Comparison of ENCODE assay signal across 8 cellular contexts in the genomic region with DNA sequence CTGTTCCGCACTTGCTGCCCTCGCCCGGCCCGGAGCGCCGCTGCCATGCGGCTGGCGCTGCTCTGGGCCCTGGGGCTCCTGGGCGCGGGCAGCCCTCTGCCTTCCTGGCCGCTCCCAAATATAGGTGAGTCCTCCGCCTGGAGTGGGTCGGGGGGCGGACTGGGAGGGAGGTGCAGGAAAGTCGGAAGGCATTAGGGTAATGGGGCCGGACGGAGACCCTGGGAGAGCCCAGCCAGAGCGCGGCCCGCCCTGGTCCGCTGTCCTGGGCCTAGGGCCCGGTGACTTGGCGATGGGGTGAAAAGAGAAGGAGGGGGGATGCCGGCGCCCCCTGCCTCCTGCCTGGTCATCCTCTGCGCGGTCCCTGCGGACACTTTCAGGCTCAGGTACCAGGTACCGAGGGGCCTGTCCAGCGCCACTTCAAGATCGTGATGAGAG. TPM values are rescaled to one million over a fixed set of nuclear protein-coding genes. Genes with fewer than 3 reads are reported as not detected.
DNase-seq lines count a peak whose midpoint lies in the region; ATAC-seq, FAIRE-seq and TF ChIP-seq lines count a peak whose summit lies in the region.

No MANE protein-coding gene starts in this region.

- H2BK120ac ChIP-seq in IMR-90 (ENCODE audit: low read depth, low read length): no peak overlapping the region

- H3K9me3 ChIP-seq in IMR-90 (ENCODE audit: control insufficient read depth, insufficient read depth, low read length) (no peaks in the 10 kb centered on the region), mucosa of descending colon (no peaks in the 10 kb centered on the region)

- H4K91ac ChIP-seq in IMR-90 (ENCODE audit: insufficient read depth, low read depth, low read length): no peak overlapping the region

- CTCF ChIA-PET in IMR-90 (lab: Yijun Ruan, JAX): interaction anchor here (1.0 to 1.3 kb wide), 4 partner anchors 10 to 33 kb away, joined by 3 to 7 read pairs (median 3); no protein-coding TSS in a partner anchor

- BruUV-seq in IMR-90 (replicated peaks; lab: Mats Ljungman, UMichigan): no TSS peak

- H3K4me3 ChIP-seq in IMR-90 (ENCODE audit: insufficient read depth, low read depth, low read length) (peak overlapping the region; percentile 60), mucosa of descending colon (peak overlapping the region; percentile 34)

- no peaks in the 10 kb centered on the region; the same call in 1 of the 2 replicates for H4K20me1 ChIP-seq in IMR-90 (ENCODE audit: insufficient read depth, low read length)

- no peak overlapping the region for H2BK20ac ChIP-seq in IMR-90 (ENCODE audit: low read depth, low read length)

- 0 out of 2 replicates have a peak, but pooled peaks have one; percentile 22 for TF ChIP-seq POLR2A in IMR-90 (IDR thresholded peaks at IDR 0.05; ENCODE audit: low read depth, low read length)

- TF ChIP-seq CTCF in IMR-90 (conservative IDR thresholded peaks at IDR 0.05; ENCODE audit: low read depth, low read length): no peak
- TF ChIP-seq CTCF in chondrocyte (IDR thresholded peaks at IDR 0.05): no peak
- TF ChIP-seq CTCF in mucosa of descending colon (IDR thresholded peaks at IDR 0.05): no peak
- no peak for TF ChIP-seq CTCF in D721Med (IDR thresholded peaks at IDR 0.05; ENCODE audit: insufficient read depth, missing control alignments)

- in situ Hi-C loops in IMR-90 (cut with MboI; ENCODE audit: low sequenced_read_pairs) (loop anchor here (10.0 kb wide), 1 partner anchor 97 kb away; the partner anchor contains the start of gene PBXIP1), ACHN (cut with HindIII; ENCODE audit: low pct_ligation_motif_present, low pct_unique_long_range_greater_than_20kb, low sequenced_read_pairs) (no loop called here)

- H3K23ac ChIP-seq in IMR-90 (ENCODE audit: low read depth, low read length): peak overlapping the region; percentile 68; the same call in 1 of the 2 replicates

- 1% methylated on average over 15 of the region's 31 CpGs; no CpG with 5 or more reads in 1 of the 2 experiments for WGBS in IMR-90 (ENCODE audit: extremely low coverage in 2 of 2, insufficient read length in 1 of 2), 2 experiments

- H3K27me3 Mint-ChIP-seq in chondrocyte (ENCODE audit: low read depth): no peaks in the 10 kb centered on the region

- peak overlapping the region; percentile 96 for H2AK9ac ChIP-seq in IMR-90 (replicated peaks; ENCODE audit: low read depth, low read length, poor library complexity)

- H4K5ac ChIP-seq in IMR-90 (ENCODE audit: low read depth, low read length): no peak overlapping the region

- no peaks in the 10 kb centered on the region for H3K27me3 ChIP-seq in IMR-90 (ENCODE audit: control insufficient read depth, insufficient read depth, low read length)

- H3K4ac ChIP-seq in IMR-90 (ENCODE audit: low read depth, low read length): peak overlapping the region; percentile 38; the same call in 1 of the 2 replicates

- H2BK5ac ChIP-seq in IMR-90 (ENCODE audit: low read depth, low read length, poor library complexity, severe bottlenecking): no peak overlapping the region

- peaks cover 27% of the 10 kb centered on the region for H3K4me1 Mint-ChIP-seq in chondrocyte (ENCODE audit: low read depth)

- peaks cover 8% of the 10 kb centered on the region for H3K4me1 ChIP-seq in IMR-90 (ENCODE audit: control insufficient read depth, insufficient read depth, low read length)
- peaks cover 29% of the 10 kb centered on the region for H3K4me1 ChIP-seq in mucosa of descending colon (ENCODE audit: low read depth)

- H3K27ac ChIP-seq in IMR-90 (ENCODE audit: insufficient read depth, low read length): peak overlapping the region; percentile 31; the same call in 1 of the 2 replicates

- ATAC-seq in GM18498 (IDR thresholded peaks at IDR 0.05; ENCODE audit: unreplicated experiment): peak; percentile 15
- peak; percentile 6 for ATAC-seq in IMR-90 (ENCODE audit: low read depth)
- ATAC-seq in mucosa of descending colon: peak; percentile 4

- peaks cover 0 to 15% of the 10 kb centered on the region in 2 experiments; a peak in 2 of 4 replicates for H3K79me1 ChIP-seq in IMR-90 (ENCODE audit: low read depth in 1 of 2, low read length in 2 of 2)

- peaks cover 5% of the 10 kb centered on the region for H3K36me3 Mint-ChIP-seq in chondrocyte (ENCODE audit: low read depth)

- H3K9ac ChIP-seq in IMR-90 (ENCODE audit: low read depth, low read length): peak overlapping the region; percentile 62

- intact Hi-C loops in IMR-90 (cut with micrococcal nuclease) (loop anchor here (5.0 kb wide), 1 partner anchor 49 kb away; the partner anchor contains the start of gene ZBTB7B), mucosa of descending colon (cut with DNase I, micrococcal nuclease) (no loop called here)

- H3K4me3 Mint-ChIP-seq in chondrocyte (ENCODE audit: unreplicated experiment): peak overlapping the region; percentile 79

- peak overlapping the region; percentile 63 for H3K27ac Mint-ChIP-seq in chondrocyte (ENCODE audit: unreplicated experiment)

- H3K18ac ChIP-seq in IMR-90 (ENCODE audit: low read depth, low read length): no peak overlapping the region

- peak overlapping the region; percentile 95 for H2AFZ ChIP-seq in IMR-90 (replicated peaks; ENCODE audit: low read length, poor library complexity)

- H3K56ac ChIP-seq in IMR-90 (ENCODE audit: extremely low read depth, insufficient read depth, low read length): no peak overlapping the region

- H3K9me1 ChIP-seq in IMR-90 (ENCODE audit: insufficient read depth, low read length): peaks cover 4% of the 10 kb centered on the region; the same call in 1 of the 2 replicates

- H3K36me3 ChIP-seq in IMR-90 (ENCODE audit: control insufficient read depth, insufficient read depth, low read length) (peaks cover 7% of the 10 kb centered on the region; the same call in 1 of the 2 replicates), mucosa of descending colon (ENCODE audit: low read depth) (no peaks in the 10 kb centered on the region)

- no peak overlapping the region for H2BK15ac ChIP-seq in IMR-90 (ENCODE audit: low read depth, low read length)

- H4K8ac ChIP-seq in IMR-90 (ENCODE audit: low read depth in 2 of 2, low read length in 2 of 2): 0 out of 4 replicates have a peak overlapping the region, but pooled peaks of 1 of the 2 experiments have one; percentile 2

- dilution Hi-C loops in IMR-90 (cut with HindIII; ENCODE audit: low sequenced_read_pairs, unreplicated experiment): no loop called here

- TF ChIP-seq RAD21 in IMR-90 (IDR thresholded peaks at IDR 0.05; ENCODE audit: low read length): no peak

- H3K14ac ChIP-seq in IMR-90 (replicated peaks; ENCODE audit: low read depth, low read length): 0 out of 2 replicates have a peak overlapping the region, but pooled peaks have one; percentile 56

- FAIRE-seq in D721Med (lab: Jason Lieb, UNC): no peak

- H3K4me2 ChIP-seq in IMR-90 (ENCODE audit: low read depth, low read length): peak overlapping the region; percentile 90

- no peaks in the 10 kb centered on the region for H3K9me3 Mint-ChIP-seq in chondrocyte (ENCODE audit: low read depth)

- no peak overlapping the region; the same call in 1 of the 2 replicates for H2AK5ac ChIP-seq in IMR-90 (ENCODE audit: low read depth, low read length)

- DNase-seq in IMR-90 (no peak), chondrocyte (ENCODE audit: low spot score) (no peak), mucosa of descending colon (no peak), D721Med (ENCODE audit: insufficient read length, low spot score) (no peak), OCI-M2 (lab: John Stamatoyannopoulos, UW; ENCODE audit: unreplicated experiment) (no peak), DMS153 (lab: John Stamatoyannopoulos, UW) (no peak), ACHN (no peak)

- POLR2A ChIA-PET in IMR-90 (lab: Charles Lee; ENCODE audit: unreplicated experiment): interaction anchor here (0.6 kb wide), 4 partner anchors 40 to 727 kb away, joined by 3 to 7 read pairs (median 3); partner anchors contain the start of gene SHC1

TF ChIP-seq in IMR-90, 13 proteins besides CTCF, POLR2A, EP300 and RAD21:
- 0 out of 2 replicates have a peak, but pooled peaks have one; percentile 3 for TF ChIP-seq MAZ (IDR thresholded peaks at IDR 0.05; ENCODE audit: borderline replicate concordance, low read depth, low read length)
- TF ChIP-seq MXI1 (IDR thresholded peaks at IDR 0.05; ENCODE audit: borderline replicate concordance, low read depth, low read length): peak; percentile 6; the same call in 1 of the 2 replicates
- TF ChIP-seq SMC3 (IDR thresholded peaks at IDR 0.05; ENCODE audit: low read depth, low read length): no peak
- TF ChIP-seq CEBPB (IDR thresholded peaks at IDR 0.05; ENCODE audit: low read depth, low read length): no peak
- no peak for TF ChIP-seq RFX5 (IDR thresholded peaks at IDR 0.05; ENCODE audit: low read depth, low read length)

RNA-seq across cellular contexts. Expression of gene ADAM15, which starts 0.2 kb away (rescaled TPM):
- total RNA-seq in IMR-90 (2012; rRNA removed) (25.6 and 29.7 TPM in 2 replicates), chondrocyte (73.7 to 91.1 TPM (median 75.2 TPM) in 3 replicates), mucosa of descending colon (100 to 1,000 TPM in 1 of 3 donors, 10 to 100 TPM in 2; 71.8 to 148 (median 79.7) TPM)
- polyA plus RNA-seq in IMR-90 (2012; rRNA removed): 52.4 and 65.6 TPM in 2 replicates
- 37.6 and 68.1 TPM in 2 replicates for polyA plus RNA-seq in IMR-90 (2012; cell fraction: cytosol; rRNA removed)
- polyA plus RNA-seq in IMR-90 (2012; cell fraction: nucleus; rRNA removed; ENCODE audit: low replicate concordance): 71.0 and 198 TPM in 2 replicates

RNA-seq across cellular contexts. Expression of gene EFNA4, which starts 12.2 kb away (rescaled TPM):
- total RNA-seq in IMR-90 (2012; rRNA removed) (3.3 and 3.8 TPM in 2 replicates), chondrocyte (8.9 to 10.6 TPM (median 9.7 TPM) in 3 replicates), mucosa of descending colon (10 to 100 TPM; 12.3 to 27.2 (median 26.4) TPM)
- polyA plus RNA-seq in IMR-90 (2012; rRNA removed): 11.8 and 16.3 TPM in 2 replicates
- 11.9 and 15.9 TPM in 2 replicates for polyA plus RNA-seq in IMR-90 (2012; cell fraction: cytosol; rRNA removed)
- polyA plus RNA-seq in IMR-90 (2012; cell fraction: nucleus; rRNA removed; ENCODE audit: low replicate concordance): 7.3 and 9.8 TPM in 2 replicates

RNA-seq across cellular contexts. Expression of gene DCST1, which starts 17.7 kb away (rescaled TPM):
- not detected in 2 replicates for total RNA-seq in IMR-90 (2012; rRNA removed)
- polyA plus RNA-seq in IMR-90 (2012; rRNA removed): not detected in 2 replicates
- not detected in 2 replicates for polyA plus RNA-seq in IMR-90 (2012; cell fraction: cytosol; rRNA removed)
- 0.03 TPM in 1 of 2 replicates, not detected in the other for polyA plus RNA-seq in IMR-90 (2012; cell fraction: nucleus; rRNA removed; ENCODE audit: low replicate concordance)
- total RNA-seq in chondrocyte: not detected in 3 replicates
- under 1 TPM in 2 of 3 donors, not detected in 1; 0.19 to 0.20 TPM for total RNA-seq in mucosa of descending colon

RNA-seq across cellular contexts. Expression of gene DCST2, which starts 17.8 kb away (rescaled TPM):
- total RNA-seq in IMR-90 (2012; rRNA removed) (not detected in 2 replicates), chondrocyte (0.30 to 0.36 TPM (median 0.36 TPM) in 3 replicates), mucosa of descending colon (1 to 10 TPM; 1.7 to 3.3 (median 2.3) TPM)
- polyA plus RNA-seq in IMR-90 (2012; rRNA removed): 0.14 and 0.30 TPM in 2 replicates
- 0.04 and 0.19 TPM in 2 replicates for polyA plus RNA-seq in IMR-90 (2012; cell fraction: cytosol; rRNA removed)
- 2.9 TPM in 2 replicates for polyA plus RNA-seq in IMR-90 (2012; cell fraction: nucleus; rRNA removed; ENCODE audit: low replicate concordance)

RNA-seq across cellular contexts. Expression of gene EFNA3, which starts 27.3 kb away (rescaled TPM):
- 0.56 and 0.72 TPM in 2 replicates for total RNA-seq in IMR-90 (2012; rRNA removed)
- polyA plus RNA-seq in IMR-90 (2012; rRNA removed): 1.6 TPM in 2 replicates
- 0.75 and 1.8 TPM in 2 replicates for polyA plus RNA-seq in IMR-90 (2012; cell fraction: cytosol; rRNA removed)
- 1.4 and 1.5 TPM in 2 replicates for polyA plus RNA-seq in IMR-90 (2012; cell fraction: nucleus; rRNA removed; ENCODE audit: low replicate concordance)
- 4.3 to 5.5 TPM (median 4.5 TPM) in 3 replicates for total RNA-seq in chondrocyte
- total RNA-seq in mucosa of descending colon: 10 to 100 TPM in 1 of 3 donors, 1 to 10 TPM in 2; 2.1 to 17.4 (median 5.6) TPM
